Comparison of ENCODE assay signal across 8 cellular contexts in genomic region chr7:4797858-4798705, GRCh38. TPM values are rescaled to one million over a fixed set of nuclear protein-coding genes. Genes with fewer than 3 reads are reported as not detected.
DNase-seq lines count a peak whose midpoint lies in the region; ATAC-seq and TF ChIP-seq lines count a peak whose summit lies in the region.

No MANE protein-coding gene starts in this region.

- H3K9me3 ChIP-seq in WERI-Rb-1 (ENCODE audit: severe bottlenecking) (no peaks in the 10 kb centered on the region), left lung (no peaks in the 10 kb centered on the region)

- peak; percentile 45 to 46 for DNase-seq in SHP77 (lab: John Stamatoyannopoulos, UW)
- no peak for DNase-seq in SHP77 treated with DMSO at 0.1 percent for 48 hours (lab: John Stamatoyannopoulos, UW)
- DNase-seq in WERI-Rb-1, result peak; percentile 72
- peak; percentile 48 for DNase-seq in central memory CD4-positive, alpha-beta T cell
- DNase-seq in left lung, result peak in 1 of 2 donors; percentile 93
- peak; percentile 65 for DNase-seq in stimulated activated CD8-positive, alpha-beta memory T cell treated with anti-CD3 and anti-CD28 coated beads, Interleukin-15, amount 100 ng/mL, for 24 hours (ENCODE audit: low read depth)
- DNase-seq in NCI-H146 (lab: John Stamatoyannopoulos, UW), result no peak

- H3K4me1 ChIP-seq in left lung, result peaks cover 0 to 9% of the 10 kb centered on the region in 2 donors

- ATAC-seq in HG03565 (IDR thresholded peaks at IDR 0.05; ENCODE audit: unreplicated experiment), result peak; percentile 47
- ATAC-seq in left lung, result peak; percentile 87

- peak overlapping the region; percentile 56 for H3K27ac ChIP-seq in WERI-Rb-1
- H3K27ac ChIP-seq in left lung, result no peak overlapping the region

- H3K27me3 ChIP-seq in WERI-Rb-1 (ENCODE audit: insufficient read depth, low read depth, severe bottlenecking), result no peaks in the 10 kb centered on the region
- no peaks in the 10 kb centered on the region for H3K27me3 ChIP-seq in left lung

- TF ChIP-seq CTCF in WERI-Rb-1 (IDR thresholded peaks at IDR 0.05; ENCODE audit: low read depth, low read length) (peak; percentile 97), left lung (IDR thresholded peaks at IDR 0.05) (peak; percentile 84 to 91)

- no peak overlapping the region for H3K4me3 ChIP-seq in WERI-Rb-1 (ENCODE audit: low read depth, low read length)
- no peak overlapping the region for H3K4me3 ChIP-seq in left lung

- intact Hi-C loops in left lung (cut with DNase I), result loop anchor here in 1 of 2 donors (10.0 kb wide), 1 partner anchor 287 kb away; no protein-coding TSS in a partner anchor

- H3K36me3 ChIP-seq in WERI-Rb-1, result peaks cover 35% of the 10 kb centered on the region
- H3K36me3 ChIP-seq in left lung, result peaks cover 0 to 9% of the 10 kb centered on the region in 2 donors

RNA-seq across cellular contexts. Expression of gene AP5Z1, which starts 22.7 kb away (rescaled TPM):
- 10 to 100 TPM; 37.1 to 49.5 TPM for total RNA-seq in left lung

Comparison
In these comparisons a context has a peak if more than half of its experiments do, and no peak if none do; other contexts are left out.
1. DNase-seq: peak in SHP77 (2 of 2), WERI-Rb-1 (single experiment), central memory CD4-positive, alpha-beta T cell (single experiment) and stimulated activated CD8-positive, alpha-beta memory T cell treated with anti-CD3 and anti-CD28 coated beads, Interleukin-15, amount 100 ng/mL, for 24 hours (single experiment); none in SHP77 treated with DMSO at 0.1 percent for 48 hours (single experiment) and NCI-H146 (single experiment).